In genomic region chr3:113717308-113717707, GRCh38 we compare ENCODE assay signal across 19 cellular contexts. TPM values are rescaled to one million over a fixed set of nuclear protein-coding genes. Genes with fewer than 3 reads are reported as not detected.
DNase-seq lines count a peak whose midpoint lies in the region; ATAC-seq and TF ChIP-seq lines count a peak whose summit lies in the region.
"Had no signal": no experiment of that assay in that cellular context is flagged by ENCODE, and none has a peak within 500 bp of the region (broad histone marks: within the 10 kb centered on the region; RNA-seq: fewer than 3 reads in every experiment).

No MANE protein-coding gene starts in this region.

- intact Hi-C loops in activated CD4-positive, alpha-beta memory T cell treated with anti-CD3 and anti-CD28 coated beads for 36 hours (cut with micrococcal nuclease), result no loop called here
- intact Hi-C loops in gastrocnemius medialis (cut with DNase I; ENCODE audit: low total_unique reads), result no loop called here

- TF ChIP-seq CTCF in H9 (conservative IDR thresholded peaks at IDR 0.05) (no peak), gastrocnemius medialis (IDR thresholded peaks at IDR 0.05 in 4 of 5, conservative IDR thresholded peaks at IDR 0.05 in 1 of 5) (no peak)

- H3K27me3 ChIP-seq in H9 (ENCODE audit: insufficient read depth, low read length) (no peaks in the 10 kb centered on the region), gastrocnemius medialis (no peaks in the 10 kb centered on the region)

- H2BK12ac ChIP-seq in H9 (ENCODE audit: insufficient read length, low read depth, low read length), result no peak overlapping the region

- no peak overlapping the region for H2BK15ac ChIP-seq in H9 (ENCODE audit: low read depth, low read length)

- no peak overlapping the region for H3K18ac ChIP-seq in H9 (ENCODE audit: insufficient read length, low read depth, low read length)

- H3K27ac Mint-ChIP-seq in activated CD4-positive, alpha-beta memory T cell treated with anti-CD3 and anti-CD28 coated beads for 36 hours, result peak overlapping the region; percentile 62
- H3K27ac Mint-ChIP-seq in activated CD4-positive, alpha-beta memory T cell treated with anti-CD3 and anti-CD28 coated beads, Interleukin-2, amount 10 ng/mL, durations not matched to agents 7 days and 5 days, result no peak overlapping the region
- 0 out of 7 replicates have a peak overlapping the region, but pooled peaks of 2 of the 3 experiments have one; percentile 22 to 70 for H3K27ac Mint-ChIP-seq in H9
- H3K27ac Mint-ChIP-seq in effector memory CD8-positive, alpha-beta T cell, result peak overlapping the region; percentile 55 to 63
- H3K27ac Mint-ChIP-seq: B cell had no signal

- no peak overlapping the region for H2AK5ac ChIP-seq in H9 (ENCODE audit: insufficient read length, low read length)

- no peaks in the 10 kb centered on the region for H3K23me2 ChIP-seq in H9 (ENCODE audit: insufficient read length, low read depth, low read length, poor library complexity, severe bottlenecking)

- H4K8ac ChIP-seq in H9 (replicated peaks; ENCODE audit: insufficient read length, low read depth, low read length), result no peak overlapping the region

- H3K23ac ChIP-seq in H9 (ENCODE audit: insufficient read length, low read depth, low read length), result no peak overlapping the region

- H3K4me3 ChIP-seq in gastrocnemius medialis, result no peak overlapping the region
- H3K4me3 ChIP-seq: GM23248 had no signal

- peaks cover 35% of the 10 kb centered on the region for H3K36me3 Mint-ChIP-seq in activated CD4-positive, alpha-beta memory T cell treated with anti-CD3 and anti-CD28 coated beads for 36 hours
- peaks cover 35% of the 10 kb centered on the region for H3K36me3 Mint-ChIP-seq in activated CD4-positive, alpha-beta memory T cell treated with anti-CD3 and anti-CD28 coated beads, Interleukin-2, amount 10 ng/mL, durations not matched to agents 7 days and 5 days (ENCODE audit: low read depth)
- H3K36me3 Mint-ChIP-seq in H9 (ENCODE audit: insufficient read depth in 1 of 3, low read depth in 3 of 3), result peaks cover 16 to 44% (median 41%) of the 10 kb centered on the region in 3 experiments; a peak in 6 of 7 replicates
- peaks cover 49% of the 10 kb centered on the region for H3K36me3 Mint-ChIP-seq in effector memory CD8-positive, alpha-beta T cell (ENCODE audit: insufficient read depth)

- no peaks in the 10 kb centered on the region for H3K79me1 ChIP-seq in H9 (ENCODE audit: insufficient read depth, low read depth, low read length, poor library complexity, severe bottlenecking)

- H3K27ac ChIP-seq in H9 (ENCODE audit: insufficient read length, low read depth, low read length) (no peak overlapping the region), gastrocnemius medialis (peak overlapping the region in 2 of 4 donors; percentile 1 to 71)
- H3K27ac ChIP-seq: GM23248, HL-60 had no signal

- in situ Hi-C loops in gastrocnemius medialis (cut with MboI; ENCODE audit: low sequenced_read_pairs in 4 of 4), result no loop called here

- no peak overlapping the region for H2AFZ ChIP-seq in H9 (ENCODE audit: low read length)
- H2AFZ ChIP-seq: GM23248 had no signal

- no peak overlapping the region for H4K5ac ChIP-seq in H9 (ENCODE audit: insufficient read length, low read depth, low read length)

- no peak overlapping the region for H2BK5ac ChIP-seq in H9 (ENCODE audit: insufficient read length, low read length)

- H3K4me3 Mint-ChIP-seq in activated CD4-positive, alpha-beta memory T cell treated with anti-CD3 and anti-CD28 coated beads for 36 hours, result no peak overlapping the region
- no peak overlapping the region for H3K4me3 Mint-ChIP-seq in activated CD4-positive, alpha-beta memory T cell treated with anti-CD3 and anti-CD28 coated beads, Interleukin-2, amount 10 ng/mL, durations not matched to agents 7 days and 5 days
- no peak overlapping the region for H3K4me3 Mint-ChIP-seq in H9
- no peak overlapping the region for H3K4me3 Mint-ChIP-seq in effector memory CD8-positive, alpha-beta T cell
- H3K4me3 Mint-ChIP-seq: B cell had no signal

- no peaks in the 10 kb centered on the region for H3K27me3 Mint-ChIP-seq in activated CD4-positive, alpha-beta memory T cell treated with anti-CD3 and anti-CD28 coated beads for 36 hours
- H3K27me3 Mint-ChIP-seq in activated CD4-positive, alpha-beta memory T cell treated with anti-CD3 and anti-CD28 coated beads, Interleukin-2, amount 10 ng/mL, durations not matched to agents 7 days and 5 days, result peaks cover 3% of the 10 kb centered on the region
- H3K27me3 Mint-ChIP-seq in H9 (ENCODE audit: low read depth), result peaks cover 2% of the 10 kb centered on the region; the same call in 1 of the 2 replicates
- no peaks in the 10 kb centered on the region for H3K27me3 Mint-ChIP-seq in effector memory CD8-positive, alpha-beta T cell
- H3K27me3 Mint-ChIP-seq: B cell had no signal

- H3K36me3 ChIP-seq in gastrocnemius medialis, result peaks cover 0 to 23% of the 10 kb centered on the region in 2 donors

- no peak overlapping the region for H3K56ac ChIP-seq in H9 (ENCODE audit: insufficient read length, low read depth, low read length)

- DNase-seq in activated CD4-positive, alpha-beta memory T cell treated with anti-CD3 and anti-CD28 coated beads for 36 hours, result no peak
- no peak for DNase-seq in activated CD4-positive, alpha-beta memory T cell treated with anti-CD3 and anti-CD28 coated beads, Interleukin-2, amount 10 ng/mL, durations not matched to agents 7 days and 5 days
- DNase-seq in H9 (no peak), gastrocnemius medialis (no peak), NCI-H1105 (lab: John Stamatoyannopoulos, UW) (no peak)
- DNase-seq in effector memory CD8-positive, alpha-beta T cell, result no peak
- no peak for DNase-seq in activated CD4-positive, alpha-beta T cell treated with anti-CD3 and anti-CD28 coated beads for 1 hour
- DNase-seq: 8988T, DND-41, GM23248, IMR-90, NCI-H1417 treated with DMSO at 0.1 percent for 48 hours, NCI-H187 treated with DMSO at 0.1 percent for 48 hours, NCI-H345, NCI-H526, RPMI8226 had no signal

- peaks cover 9% of the 10 kb centered on the region for H3K4me1 Mint-ChIP-seq in activated CD4-positive, alpha-beta memory T cell treated with anti-CD3 and anti-CD28 coated beads for 36 hours (ENCODE audit: low read depth)
- H3K4me1 Mint-ChIP-seq in activated CD4-positive, alpha-beta memory T cell treated with anti-CD3 and anti-CD28 coated beads, Interleukin-2, amount 10 ng/mL, durations not matched to agents 7 days and 5 days, result peaks cover 6% of the 10 kb centered on the region
- H3K4me1 Mint-ChIP-seq in H9, result no peaks in the 10 kb centered on the region
- H3K4me1 Mint-ChIP-seq in effector memory CD8-positive, alpha-beta T cell (ENCODE audit: low read depth in 2 of 2), result no peaks in the 10 kb centered on the region

- POLR2A ChIA-PET in activated CD4-positive, alpha-beta memory T cell treated with anti-CD3 and anti-CD28 coated beads for 36 hours (lab: Charles Lee), result interaction anchor here (0.6 to 1.5 kb wide), 2 partner anchors 28 to 51 kb away, joined by 4 read pairs; partner anchors contain the start of gene NAA50
- POLR2A ChIA-PET in activated CD4-positive, alpha-beta memory T cell treated with anti-CD3 and anti-CD28 coated beads, Interleukin-2, amount 10 ng/mL, durations not matched to agents 7 days and 5 days (lab: Charles Lee), result interaction anchor here (0.9 kb wide), 1 partner anchor 20 kb away, joined by 3 read pairs; no protein-coding TSS in a partner anchor

- H3K4me2 ChIP-seq in H9 (ENCODE audit: insufficient read depth, insufficient read length, low read length), result no peak overlapping the region

- H3K14ac ChIP-seq in H9 (ENCODE audit: insufficient read depth, low read length), result no peak overlapping the region

- H2BK20ac ChIP-seq in H9 (ENCODE audit: low read depth, low read length, poor library complexity, severe bottlenecking), result no peak overlapping the region

- H3K9me3 Mint-ChIP-seq in activated CD4-positive, alpha-beta memory T cell treated with anti-CD3 and anti-CD28 coated beads for 36 hours, result no peaks in the 10 kb centered on the region
- no peaks in the 10 kb centered on the region for H3K9me3 Mint-ChIP-seq in activated CD4-positive, alpha-beta memory T cell treated with anti-CD3 and anti-CD28 coated beads, Interleukin-2, amount 10 ng/mL, durations not matched to agents 7 days and 5 days
- no peaks in the 10 kb centered on the region for H3K9me3 Mint-ChIP-seq in H9
- no peaks in the 10 kb centered on the region for H3K9me3 Mint-ChIP-seq in effector memory CD8-positive, alpha-beta T cell

- CTCF ChIA-PET in activated CD4-positive, alpha-beta memory T cell treated with anti-CD3 and anti-CD28 coated beads for 36 hours (lab: Charles Lee), result interaction anchor here (0.8 to 6.2 kb wide), 2 partner anchors 18 to 78 kb away, joined by 3 to 29 read pairs; no protein-coding TSS in a partner anchor
- CTCF ChIA-PET in activated CD4-positive, alpha-beta memory T cell treated with anti-CD3 and anti-CD28 coated beads, Interleukin-2, amount 10 ng/mL, durations not matched to agents 7 days and 5 days (lab: Charles Lee), result interaction anchor here (1.8 kb wide), 1 partner anchor 19 kb away, joined by 5 read pairs; no protein-coding TSS in a partner anchor

- no peaks in the 10 kb centered on the region for H3K79me2 ChIP-seq in H9 (ENCODE audit: insufficient read depth, low read length)

- no peak overlapping the region for H4K91ac ChIP-seq in H9 (ENCODE audit: insufficient read length, low read depth, low read length)

- H3K9ac ChIP-seq in H9 (ENCODE audit: extremely low read depth, insufficient read length, low read length), result no peak overlapping the region
- H3K9ac ChIP-seq: GM23248 had no signal

- no peaks in the 10 kb centered on the region for H3K9me3 ChIP-seq in H9 (ENCODE audit: control insufficient read depth, low read depth, low read length)
- no peaks in the 10 kb centered on the region for H3K9me3 ChIP-seq in gastrocnemius medialis

- no peak for ATAC-seq in effector memory CD8-positive, alpha-beta T cell (replicated peaks)
- peak; percentile 51 to 85 for ATAC-seq in gastrocnemius medialis
- ATAC-seq in GM21423 (IDR thresholded peaks at IDR 0.05; ENCODE audit: unreplicated experiment), result no peak

- TF ChIP-seq POLR2A in gastrocnemius medialis (IDR thresholded peaks at IDR 0.05), result no peak

- H3T11ph ChIP-seq in H9 (ENCODE audit: low read length), result no peak overlapping the region

- no peak overlapping the region for H3K4ac ChIP-seq in H9 (ENCODE audit: low read depth, low read length)

- H2BK120ac ChIP-seq in H9 (ENCODE audit: low read depth, low read length, poor library complexity, severe bottlenecking), result no peak overlapping the region

- no peaks in the 10 kb centered on the region for H4K20me1 ChIP-seq in H9 (ENCODE audit: control insufficient read depth, insufficient read depth, insufficient read length)

- H3K4me1 ChIP-seq in H9 (ENCODE audit: insufficient read depth, low read length) (no peaks in the 10 kb centered on the region), gastrocnemius medialis (peaks cover 15 to 32% of the 10 kb centered on the region in 2 donors)

- no CpG with 5 or more reads among the region's 3 CpGs for WGBS in H9 (ENCODE audit: extremely low coverage, insufficient read length, low lambda C conversion rate)

RNA-seq across cellular contexts. Expression of gene USF3, which starts 20.9 kb away (rescaled TPM):
- 10 to 100 TPM; 11.7 to 12.2 TPM for total RNA-seq in activated CD4-positive, alpha-beta memory T cell treated with anti-CD3 and anti-CD28 coated beads for 36 hours
- total RNA-seq in activated CD4-positive, alpha-beta memory T cell treated with anti-CD3 and anti-CD28 coated beads, Interleukin-2, amount 10 ng/mL, durations not matched to agents 7 days and 5 days, result 10 to 100 TPM; 19.9 to 20.1 TPM
- 12.0 and 13.8 TPM in 2 replicates for total RNA-seq in H9 (2021)
- 10 to 100 TPM; 35.7 to 49.6 (median 40.1) TPM for total RNA-seq in gastrocnemius medialis

RNA-seq across cellular contexts. Expression of gene NAA50, which starts 28.7 kb away (rescaled TPM):
- total RNA-seq in activated CD4-positive, alpha-beta memory T cell treated with anti-CD3 and anti-CD28 coated beads for 36 hours, result 100 to 1,000 TPM; 112 to 113 TPM
- 100 to 1,000 TPM; 104 to 106 TPM for total RNA-seq in activated CD4-positive, alpha-beta memory T cell treated with anti-CD3 and anti-CD28 coated beads, Interleukin-2, amount 10 ng/mL, durations not matched to agents 7 days and 5 days
- total RNA-seq in H9 (2021), result 216 and 226 TPM in 2 replicates
- total RNA-seq in gastrocnemius medialis, result 100 to 1,000 TPM; 248 to 440 (median 331) TPM

RNA-seq across cellular contexts. Expression of gene ATP6V1A, which starts 29.5 kb away (rescaled TPM):
- 10 to 100 TPM; 43.5 to 45.4 TPM for total RNA-seq in activated CD4-positive, alpha-beta memory T cell treated with anti-CD3 and anti-CD28 coated beads for 36 hours
- total RNA-seq in activated CD4-positive, alpha-beta memory T cell treated with anti-CD3 and anti-CD28 coated beads, Interleukin-2, amount 10 ng/mL, durations not matched to agents 7 days and 5 days, result 10 to 100 TPM; 41.7 to 42.4 TPM
- 73.4 and 80.4 TPM in 2 replicates for total RNA-seq in H9 (2021)
- total RNA-seq in gastrocnemius medialis, result 10 to 100 TPM; 11.3 to 21.3 (median 15.0) TPM

Comparison
In these comparisons a context has a peak if more than half of its experiments do, and no peak if none do; other contexts are left out.
1. ATAC-seq: peak in gastrocnemius medialis (2 of 2); none in effector memory CD8-positive, alpha-beta T cell (single experiment) and GM21423 (single experiment).